Comparison of ENCODE assay signal across 1 cellular context in genomic region chr6:136468711-136469110, GRCh38.
TF ChIP-seq lines count a peak whose summit lies in the region.

No MANE protein-coding gene starts in this region.

TF ChIP-seq in WTC11, 78 proteins besides CTCF, POLR2A, EP300 and RAD21 (continued from another document):
- no peak for TF ChIP-seq IRF1 (CRISPR knock-in tag; IDR thresholded peaks at IDR 0.05)
